In genomic region chr2:108565778-108566375, GRCh38 we compare ENCODE assay signal across 8 cellular contexts.
DNase-seq lines count a peak whose midpoint lies in the region; ATAC-seq lines count a peak whose summit lies in the region.
"Had no signal": no experiment of that assay in that cellular context is flagged by ENCODE, and none has a peak within 500 bp of the region (broad histone marks: within the 10 kb centered on the region; RNA-seq: fewer than 3 reads in every experiment).

No MANE protein-coding gene starts in this region.

- no peaks in the 10 kb centered on the region for H3K36me3 ChIP-seq in muscle layer of colon (ENCODE audit: insufficient read depth, low read length)

- no peaks in the 10 kb centered on the region for H3K27me3 ChIP-seq in muscle layer of colon (ENCODE audit: control insufficient read depth in 1 of 2, insufficient read depth in 2 of 2, low read length in 2 of 2)

- DNase-seq in GOT3 (lab: John Stamatoyannopoulos, UW) = no peak
- DNase-seq in NCI-H2029 treated with DMSO at 0.1 percent for 48 hours (lab: John Stamatoyannopoulos, UW) = no peak
- DNase-seq in GM19238 (ENCODE audit: insufficient read length, low spot score) = no peak

- H3K27ac ChIP-seq in muscle layer of colon (ENCODE audit: low read depth, low read length) = peak overlapping the region; percentile 64
- H3K27ac ChIP-seq: epithelial cell of prostate had no signal

- ATAC-seq in GM18867 (IDR thresholded peaks at IDR 0.05; ENCODE audit: unreplicated experiment) = peak; percentile 90
- peak; percentile 84 for ATAC-seq in GM21515 (IDR thresholded peaks at IDR 0.05; ENCODE audit: unreplicated experiment)
- peak; percentile 63 for ATAC-seq in HG03342 (IDR thresholded peaks at IDR 0.05; ENCODE audit: unreplicated experiment)

- peak overlapping the region in 1 of 2 donors; percentile 7 for H3K4me3 ChIP-seq in muscle layer of colon (ENCODE audit: low read depth in 1 of 2, low read length in 2 of 2)

- peaks cover 50% of the 10 kb centered on the region for H3K4me1 ChIP-seq in muscle layer of colon (ENCODE audit: insufficient read depth, low read length)

- no peak overlapping the region for H3K9ac ChIP-seq in muscle layer of colon (ENCODE audit: low read length)

- no peaks in the 10 kb centered on the region for H3K9me3 ChIP-seq in muscle layer of colon (ENCODE audit: low read length)
